ENCODE assay signal across 20 cellular contexts in the genomic region with DNA sequence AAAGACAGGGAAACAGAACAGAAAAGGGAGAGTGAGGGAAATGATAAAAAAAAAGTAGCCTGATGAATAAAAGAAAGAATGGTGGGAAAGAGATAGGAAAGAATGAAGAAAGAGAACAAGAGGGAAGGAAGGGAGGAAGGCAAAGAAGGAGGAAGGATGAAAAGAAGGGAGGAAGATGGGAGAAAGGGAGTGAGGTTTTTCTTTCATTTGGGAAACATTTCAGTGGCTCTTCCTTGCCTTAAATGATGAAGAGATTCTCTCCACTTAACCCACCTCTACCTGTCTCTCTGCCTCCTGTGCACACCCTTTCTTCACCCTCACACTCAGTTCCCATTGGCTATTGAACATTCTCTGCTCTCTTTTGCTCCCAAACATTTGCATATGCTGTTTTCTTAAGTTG.
"Had no signal": no experiment of that assay in that cellular context is flagged by ENCODE, and none has a peak within 500 bp of the region (broad histone marks: within the 10 kb centered on the region; RNA-seq: fewer than 3 reads in every experiment).

No MANE protein-coding gene starts in this region.

- H3K4me3 ChIP-seq: MG63 had no signal

- H3K27ac ChIP-seq: HL-60, RWPE1 had no signal

- FAIRE-seq: HTR-8/SVneo, RCC 7860 had no signal

- H3K27me3 ChIP-seq: MG63 had no signal

- H3K36me3 ChIP-seq: MG63 had no signal

- DNase-seq: Karpas-422, KG1, MG63, NCI-H1092, NCI-H1105 treated with DMSO at 0.1 percent for 48 hours, NCI-H1417 treated with DMSO at 0.1 percent for 48 hours, NCI-H146, NCI-H1694 treated with DMSO at 0.1 percent for 48 hours, NCI-H1930, NCI-H2081, NCI-H2107, NCI-H2227 treated with DMSO at 0.1 percent for 48 hours, NCI-H524, NCI-H526 treated with DMSO at 0.1 percent for 48 hours, NCI-H748 treated with DMSO at 0.1 percent for 48 hours, SHP77 had no signal
